In the genomic region with DNA sequence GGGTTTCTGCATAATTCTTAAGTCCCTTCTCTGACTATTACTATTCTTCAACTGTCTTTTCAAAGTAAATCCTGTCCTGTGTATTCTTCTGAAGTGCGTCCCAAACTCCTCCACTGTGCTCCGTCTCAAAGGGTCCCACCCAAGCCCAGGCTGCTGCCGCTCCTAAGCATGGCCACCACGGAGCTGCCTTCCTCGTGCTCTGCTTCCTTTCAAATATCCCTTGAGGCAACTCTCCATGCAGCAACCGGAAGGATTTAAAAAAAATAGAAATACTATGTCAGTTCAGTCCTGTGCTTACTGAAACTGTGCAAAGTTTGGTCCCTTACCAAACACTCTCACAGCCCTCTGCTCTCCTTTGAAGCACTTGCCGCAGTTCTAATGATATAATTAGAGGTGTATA, we compare ENCODE assay signal across 21 cellular contexts.
"Had no signal": no experiment of that assay in that cellular context is flagged by ENCODE, and none has a peak within 500 bp of the region (broad histone marks: within the 10 kb centered on the region; RNA-seq: fewer than 3 reads in every experiment).

No MANE protein-coding gene starts in this region.

- H3K27me3 ChIP-seq: adrenal gland, ascending aorta, brain microvascular endothelial cell, heart right ventricle, sigmoid colon, thyroid gland had no signal

- H3K27me3 Mint-ChIP-seq: activated CD4-positive, alpha-beta T cell treated with anti-CD3 and anti-CD28 coated beads, Interleukin-2, amount 10 ng/mL, durations not matched to agents 7 days and 5 days; activated CD8-positive, alpha-beta memory T cell treated with anti-CD3 and anti-CD28 coated beads, Interleukin-2, amount 10 ng/mL, durations not matched to agents 7 days and 5 days; activated CD8-positive, alpha-beta T cell treated with anti-CD3 and anti-CD28 coated beads for 36 hours; activated naive CD8-positive, alpha-beta T cell; naive thymus-derived CD4-positive, alpha-beta T cell; progenitor cell of endocrine pancreas had no signal

- ATAC-seq: activated CD8-positive, alpha-beta memory T cell treated with anti-CD3 and anti-CD28 coated beads, Interleukin-2, amount 10 ng/mL, durations not matched to agents 7 days and 5 days; activated CD8-positive, alpha-beta T cell treated with anti-CD3 and anti-CD28 coated beads for 36 hours; lower lobe of right lung; naive thymus-derived CD4-positive, alpha-beta T cell; stimulated activated naive CD8-positive, alpha-beta T cell treated with anti-CD3 and anti-CD28 coated beads, Interleukin-15, Interleukin-2, amounts not matched to agents 100 U/mL and 50 U/mL, for 24 hours had no signal

- H3K4me3 ChIP-seq: adrenal gland, ascending aorta, heart right ventricle, lower lobe of right lung, sigmoid colon, smooth muscle cell, thyroid gland had no signal

- H3K4me1 ChIP-seq: adrenal gland, ascending aorta, sigmoid colon, thyroid gland had no signal

- H3K9me3 Mint-ChIP-seq: activated CD4-positive, alpha-beta T cell treated with anti-CD3 and anti-CD28 coated beads, Interleukin-2, amount 10 ng/mL, durations not matched to agents 7 days and 5 days; activated CD8-positive, alpha-beta T cell treated with anti-CD3 and anti-CD28 coated beads for 36 hours; naive thymus-derived CD4-positive, alpha-beta T cell had no signal

- H3K27ac Mint-ChIP-seq: activated CD4-positive, alpha-beta T cell treated with anti-CD3 and anti-CD28 coated beads, Interleukin-2, amount 10 ng/mL, durations not matched to agents 7 days and 5 days; activated CD8-positive, alpha-beta memory T cell treated with anti-CD3 and anti-CD28 coated beads, Interleukin-2, amount 10 ng/mL, durations not matched to agents 7 days and 5 days; activated CD8-positive, alpha-beta T cell treated with anti-CD3 and anti-CD28 coated beads for 36 hours; activated naive CD8-positive, alpha-beta T cell; progenitor cell of endocrine pancreas had no signal

- H3K27ac ChIP-seq: adrenal gland, ascending aorta, brain microvascular endothelial cell, heart right ventricle, lower lobe of right lung, sigmoid colon, thyroid gland, WERI-Rb-1 had no signal

- DNase-seq: activated CD4-positive, alpha-beta T cell treated with anti-CD3 and anti-CD28 coated beads, Interleukin-2, amount 10 ng/mL, durations not matched to agents 7 days and 5 days; activated CD4-positive, CD25-positive, alpha-beta regulatory T cell treated with anti-CD3 and anti-CD28 coated beads, Interleukin-2, amount 50 U/mL, for 72 hours; activated CD8-positive, alpha-beta memory T cell treated with anti-CD3 and anti-CD28 coated beads, Interleukin-2, amount 10 ng/mL, durations not matched to agents 7 days and 5 days; activated CD8-positive, alpha-beta T cell treated with anti-CD3 and anti-CD28 coated beads for 36 hours; adrenal gland; brain microvascular endothelial cell; caudate nucleus; effector memory CD4-positive, alpha-beta T cell; heart right ventricle; lower lobe of right lung; naive thymus-derived CD4-positive, alpha-beta T cell; retina; sigmoid colon; stimulated activated CD4-positive, alpha-beta T cell treated with anti-CD3 and anti-CD28 coated beads, Interleukin-15, amount 100 ng/mL, for 24 hours; stimulated activated naive CD8-positive, alpha-beta T cell treated with anti-CD3 and anti-CD28 coated beads, Interleukin-15, Interleukin-2, amounts not matched to agents 100 U/mL and 50 U/mL, for 24 hours; thyroid gland; WERI-Rb-1 had no signal

- H3K9me3 ChIP-seq: adrenal gland, ascending aorta, heart right ventricle, lower lobe of right lung, sigmoid colon, thyroid gland had no signal

- H3K4me3 Mint-ChIP-seq: activated CD4-positive, alpha-beta T cell treated with anti-CD3 and anti-CD28 coated beads, Interleukin-2, amount 10 ng/mL, durations not matched to agents 7 days and 5 days; activated CD8-positive, alpha-beta memory T cell treated with anti-CD3 and anti-CD28 coated beads, Interleukin-2, amount 10 ng/mL, durations not matched to agents 7 days and 5 days; activated CD8-positive, alpha-beta T cell treated with anti-CD3 and anti-CD28 coated beads for 36 hours; activated naive CD8-positive, alpha-beta T cell had no signal
